23 cellular contexts compared by ENCODE assay signal in genomic region chr2:65495250-65495649, GRCh38.
DNase-seq lines count a peak whose midpoint lies in the region; ATAC-seq and TF ChIP-seq lines count a peak whose summit lies in the region.
"Had no signal": no experiment of that assay in that cellular context is flagged by ENCODE, and none has a peak within 500 bp of the region (broad histone marks: within the 10 kb centered on the region; RNA-seq: fewer than 3 reads in every experiment).

No MANE protein-coding gene starts in this region.

- peak; percentile 3 for DNase-seq in M059J (ENCODE audit: low read depth)
- DNase-seq in astrocyte of the hippocampus (ENCODE audit: low read depth, low spot score) = peak; percentile 34
- no peak for DNase-seq in WERI-Rb-1
- DNase-seq: 8988T; BE2C; C1 segment of cervical spinal cord; CD4-positive, CD25-positive, alpha-beta regulatory T cell; CD8-positive, alpha-beta memory T cell; COR-L47; DMS 273 treated with DMSO at 0.1 percent for 48 hours; DMS53; DND-41; EL; GOT3; H7; HFFc6; IMR-90 had no signal

- H3K27ac Mint-ChIP-seq in nephron = peak overlapping the region; percentile 52 to 80 (median 54)
- H3K27ac Mint-ChIP-seq: CD4-positive, CD25-positive, alpha-beta regulatory T cell; CD8-positive, alpha-beta memory T cell; HFFc6 had no signal

- H3K27ac ChIP-seq in WERI-Rb-1 = no peak overlapping the region

- H3K4me3 Mint-ChIP-seq in nephron = no peak overlapping the region
- H3K4me3 Mint-ChIP-seq: CD4-positive, CD25-positive, alpha-beta regulatory T cell; CD8-positive, alpha-beta memory T cell; HFFc6 had no signal

- H3K36me3 ChIP-seq in WERI-Rb-1 = no peaks in the 10 kb centered on the region
- H3K36me3 ChIP-seq: BE2C had no signal

- peaks cover 16% of the 10 kb centered on the region for H3K4me1 Mint-ChIP-seq in nephron
- H3K4me1 Mint-ChIP-seq: CD4-positive, CD25-positive, alpha-beta regulatory T cell; CD8-positive, alpha-beta memory T cell had no signal

- ATAC-seq in HG02840 (IDR thresholded peaks at IDR 0.05; ENCODE audit: low FRiP score, unreplicated experiment) (no peak), HG03378 (IDR thresholded peaks at IDR 0.05; ENCODE audit: unreplicated experiment) (no peak), HG02759 (IDR thresholded peaks at IDR 0.05; ENCODE audit: unreplicated experiment) (no peak)
- ATAC-seq: GM12878, HCT116 had no signal

- TF ChIP-seq CTCF in nephron (IDR thresholded peaks at IDR 0.05; ENCODE audit: unreplicated experiment in 3 of 3) (no peak), WERI-Rb-1 (IDR thresholded peaks at IDR 0.05; ENCODE audit: low read depth, low read length) (no peak)

- H3K27me3 Mint-ChIP-seq in nephron (ENCODE audit: low read depth) = no peaks in the 10 kb centered on the region

- no peaks in the 10 kb centered on the region for H3K36me3 Mint-ChIP-seq in nephron (ENCODE audit: low read depth)
- H3K36me3 Mint-ChIP-seq: CD4-positive, CD25-positive, alpha-beta regulatory T cell; CD8-positive, alpha-beta memory T cell had no signal

- H3K4me3 ChIP-seq in WERI-Rb-1 (ENCODE audit: low read depth, low read length) = no peak overlapping the region
- H3K4me3 ChIP-seq: GM12878 had no signal

- no peaks in the 10 kb centered on the region for H3K9me3 Mint-ChIP-seq in nephron
- H3K9me3 Mint-ChIP-seq: CD8-positive, alpha-beta memory T cell had no signal

- H3K9me3 ChIP-seq in WERI-Rb-1 (ENCODE audit: severe bottlenecking) = peaks cover 3% of the 10 kb centered on the region
- H3K9me3 ChIP-seq: BE2C had no signal

- H3K27me3 ChIP-seq in WERI-Rb-1 (ENCODE audit: insufficient read depth, low read depth, severe bottlenecking) = peaks cover 54% of the 10 kb centered on the region
- H3K27me3 ChIP-seq: BE2C had no signal
